In genomic region chr1:115838426-115838804, GRCh38 we compare ENCODE assay signal across 13 cellular contexts. TPM values are rescaled to one million over a fixed set of nuclear protein-coding genes. Genes with fewer than 3 reads are reported as not detected.
DNase-seq lines count a peak whose midpoint lies in the region; ATAC-seq, FAIRE-seq and TF ChIP-seq lines count a peak whose summit lies in the region.
"Had no signal": no experiment of that assay in that cellular context is flagged by ENCODE, and none has a peak within 500 bp of the region (broad histone marks: within the 10 kb centered on the region; RNA-seq: fewer than 3 reads in every experiment).

No MANE protein-coding gene starts in this region.

- peaks cover 0 to 1% (median 0%) of the 10 kb centered on the region in 5 donors for H3K36me3 Mint-ChIP-seq in naive thymus-derived CD4-positive, alpha-beta T cell
- no peaks in the 10 kb centered on the region for H3K36me3 Mint-ChIP-seq in CD4-positive, alpha-beta T cell (ENCODE audit: low read depth)

- H3K27ac ChIP-seq in A673 (ENCODE audit: low read depth, low read length, poor library complexity, severe bottlenecking) (no peak overlapping the region), HUES6 (ENCODE audit: low read depth, low read length) (no peak overlapping the region), endothelial cell of umbilical vein (ENCODE audit: insufficient read depth, low read depth, low read length) (no peak overlapping the region), transverse colon (no peak overlapping the region)
- H3K27ac ChIP-seq in naive thymus-derived CD4-positive, alpha-beta T cell (ENCODE audit: low read depth, low read length): no peak overlapping the region
- H3K27ac ChIP-seq in CD4-positive, alpha-beta T cell (ENCODE audit: low read depth, low read length): no peak overlapping the region
- H3K27ac ChIP-seq: prostate gland had no signal

- H3K9me3 ChIP-seq in A673 (ENCODE audit: low read depth, low read length, poor library complexity, severe bottlenecking) (no peaks in the 10 kb centered on the region), HUES6 (ENCODE audit: control insufficient read depth, insufficient read depth, low read depth, low read length) (no peaks in the 10 kb centered on the region), endothelial cell of umbilical vein (replicated peaks; ENCODE audit: control insufficient read depth, insufficient read depth, low read length) (no peaks in the 10 kb centered on the region), transverse colon (no peaks in the 10 kb centered on the region)
- no peaks in the 10 kb centered on the region for H3K9me3 ChIP-seq in naive thymus-derived CD4-positive, alpha-beta T cell (ENCODE audit: control insufficient read depth in 2 of 3, low read length in 3 of 3)
- H3K9me3 ChIP-seq in CD4-positive, alpha-beta T cell (ENCODE audit: control insufficient read depth, low read length): no peaks in the 10 kb centered on the region
- H3K9me3 ChIP-seq: Caco-2, prostate gland had no signal

- H3K4me1 Mint-ChIP-seq in naive thymus-derived CD4-positive, alpha-beta T cell: peaks cover 3 to 13% (median 4%) of the 10 kb centered on the region in 7 donors
- H3K4me1 Mint-ChIP-seq in CD4-positive, alpha-beta T cell (ENCODE audit: low read depth): peaks cover 10% of the 10 kb centered on the region

- intact Hi-C loops in A673 (cut with micrococcal nuclease; ENCODE audit: unreplicated experiment) (no loop called here), endothelial cell of umbilical vein (cut with micrococcal nuclease) (no loop called here), transverse colon (cut with DNase I; ENCODE audit: low total_unique reads) (no loop called here)
- intact Hi-C loops in naive thymus-derived CD4-positive, alpha-beta T cell (cut with micrococcal nuclease): no loop called here
- intact Hi-C loops in CD4-positive, alpha-beta T cell (cut with DNase I, micrococcal nuclease): no loop called here

- peak overlapping the region; percentile 42 for H3K4me2 ChIP-seq in endothelial cell of umbilical vein (ENCODE audit: insufficient read depth, low read length)

- peak overlapping the region; percentile 30 for H3K4me3 ChIP-seq in A673 (ENCODE audit: low read depth, low read length, poor library complexity, severe bottlenecking)
- peak overlapping the region; percentile 73 for H3K4me3 ChIP-seq in HUES6 (ENCODE audit: low read depth, low read length)
- no peak overlapping the region for H3K4me3 ChIP-seq in endothelial cell of umbilical vein (replicated peaks in 1 of 3; ENCODE audit: insufficient read depth in 1 of 3, low read depth in 1 of 3, low read length in 3 of 3)
- H3K4me3 ChIP-seq in naive thymus-derived CD4-positive, alpha-beta T cell (ENCODE audit: low read length): no peak overlapping the region
- H3K4me3 ChIP-seq in transverse colon: peak overlapping the region in 2 of 4 donors; percentile 17 to 41

- TF ChIP-seq POLR2A in endothelial cell of umbilical vein (IDR thresholded peaks at IDR 0.05; ENCODE audit: low read depth, low read length) (no peak), transverse colon (IDR thresholded peaks at IDR 0.05) (no peak)

- TF ChIP-seq CTCF in A673 (conservative IDR thresholded peaks at IDR 0.05; ENCODE audit: low read depth, low read length): no peak
- no peak for TF ChIP-seq CTCF in endothelial cell of umbilical vein (IDR thresholded peaks at IDR 0.05; ENCODE audit: extremely low read depth in 1 of 2, insufficient read depth in 1 of 2, low read depth in 1 of 2, low read length in 2 of 2)
- TF ChIP-seq CTCF in CD4-positive, alpha-beta T cell (IDR thresholded peaks at IDR 0.05): no peak
- TF ChIP-seq CTCF in transverse colon (IDR thresholded peaks at IDR 0.05): no peak

- ATAC-seq in naive thymus-derived CD4-positive, alpha-beta T cell: peak; percentile 14
- ATAC-seq in CD4-positive, alpha-beta T cell (ENCODE audit: poor library complexity): no peak
- no peak for ATAC-seq in HG03108 (IDR thresholded peaks at IDR 0.05; ENCODE audit: unreplicated experiment)
- ATAC-seq: activated CD8-positive, alpha-beta T cell treated with anti-CD3 and anti-CD28 coated beads, Interleukin-2, amount 10 ng/mL, durations not matched to agents 7 days and 5 days had no signal

- H3K36me3 ChIP-seq in A673 (ENCODE audit: insufficient read depth, low read length, poor library complexity, severe bottlenecking) (no peaks in the 10 kb centered on the region), HUES6 (ENCODE audit: control insufficient read depth, insufficient read depth, low read length) (no peaks in the 10 kb centered on the region), endothelial cell of umbilical vein (ENCODE audit: control insufficient read depth in 2 of 2, extremely low read depth in 1 of 2, insufficient read depth in 2 of 2, low read length in 2 of 2) (no peaks in the 10 kb centered on the region), transverse colon (no peaks in the 10 kb centered on the region)
- no peaks in the 10 kb centered on the region for H3K36me3 ChIP-seq in naive thymus-derived CD4-positive, alpha-beta T cell (ENCODE audit: control insufficient read depth in 2 of 3, insufficient read depth in 3 of 3, low read length in 3 of 3)
- H3K36me3 ChIP-seq: prostate gland had no signal

- H3K79me2 ChIP-seq in endothelial cell of umbilical vein (ENCODE audit: control insufficient read depth, insufficient read depth, low read length): no peaks in the 10 kb centered on the region

- H3K4me1 ChIP-seq in A673 (ENCODE audit: insufficient read depth, low read length, poor library complexity, severe bottlenecking) (peaks cover 16% of the 10 kb centered on the region), HUES6 (ENCODE audit: control insufficient read depth, insufficient read depth, low read length) (peaks cover 16% of the 10 kb centered on the region), endothelial cell of umbilical vein (ENCODE audit: control insufficient read depth, extremely low read depth, insufficient read depth, low read length) (peaks cover 6% of the 10 kb centered on the region), transverse colon (peaks cover 21 to 26% (median 23%) of the 10 kb centered on the region in 4 donors)
- no peaks in the 10 kb centered on the region for H3K4me1 ChIP-seq in naive thymus-derived CD4-positive, alpha-beta T cell (ENCODE audit: control insufficient read depth in 2 of 2, insufficient read depth in 2 of 2, low read length in 2 of 2)
- H3K4me1 ChIP-seq: Caco-2 had no signal

- DNase-seq in A673 (ENCODE audit: low spot score): no peak
- DNase-seq in endothelial cell of umbilical vein (ENCODE audit: low read depth, low spot score): no peak
- DNase-seq in naive thymus-derived CD4-positive, alpha-beta T cell: no peak
- DNase-seq in CD4-positive, alpha-beta T cell: no peak
- no peak for DNase-seq in transverse colon
- no peak for DNase-seq in stimulated activated CD4-positive, alpha-beta T cell treated with anti-CD3 and anti-CD28 coated beads, Interleukin-2, amount 100 ng/mL, for 24 hours
- DNase-seq: activated CD8-positive, alpha-beta T cell treated with anti-CD3 and anti-CD28 coated beads, Interleukin-2, amount 10 ng/mL, durations not matched to agents 7 days and 5 days; Caco-2; NCI-H774 had no signal

- POLR2A ChIA-PET in A673 (lab: Charles Lee; ENCODE audit: low non-redundant PET) (no interaction called here), endothelial cell of umbilical vein (lab: Charles Lee) (no interaction called here)
- POLR2A ChIA-PET in naive thymus-derived CD4-positive, alpha-beta T cell (lab: Charles Lee): no interaction called here
- POLR2A ChIA-PET in CD4-positive, alpha-beta T cell (lab: Charles Lee): no interaction called here

- H3K9me1 ChIP-seq in endothelial cell of umbilical vein (replicated peaks; ENCODE audit: control insufficient read depth, extremely low read depth, insufficient read depth, low read length): no peaks in the 10 kb centered on the region

- H4K20me1 ChIP-seq in endothelial cell of umbilical vein (replicated peaks; ENCODE audit: control insufficient read depth, extremely low read depth, insufficient read depth, low read length): no peaks in the 10 kb centered on the region

- in situ Hi-C loops in transverse colon (cut with MboI; ENCODE audit: low pct_ligation_motif_present in 1 of 4, low pct_unique_long_range_greater_than_20kb in 1 of 4, low sequenced_read_pairs in 3 of 4): no loop called here

- H3K9me3 Mint-ChIP-seq in naive thymus-derived CD4-positive, alpha-beta T cell: no peaks in the 10 kb centered on the region
- no peaks in the 10 kb centered on the region for H3K9me3 Mint-ChIP-seq in CD4-positive, alpha-beta T cell

- TF ChIP-seq EP300 in transverse colon (IDR thresholded peaks at IDR 0.05; ENCODE audit: low read depth): no peak

- H3K27me3 Mint-ChIP-seq in naive thymus-derived CD4-positive, alpha-beta T cell: peaks cover 68 to 85% (median 77%) of the 10 kb centered on the region in 5 donors
- H3K27me3 Mint-ChIP-seq in CD4-positive, alpha-beta T cell: peaks cover 83% of the 10 kb centered on the region

- CTCF ChIA-PET in A673 (lab: Charles Lee): no interaction called here
- CTCF ChIA-PET in endothelial cell of umbilical vein (lab: Charles Lee): no interaction called here
- CTCF ChIA-PET in naive thymus-derived CD4-positive, alpha-beta T cell (lab: Charles Lee): no interaction called here
- CTCF ChIA-PET in CD4-positive, alpha-beta T cell (lab: Charles Lee): no interaction called here

- peaks cover 84% of the 10 kb centered on the region for H3K27me3 ChIP-seq in A673 (replicated peaks; ENCODE audit: insufficient read depth, low read depth, low read length, poor library complexity)
- H3K27me3 ChIP-seq in HUES6 (ENCODE audit: control insufficient read depth, insufficient read depth, low read length): peaks cover 41% of the 10 kb centered on the region; the same call in 1 of the 2 replicates
- peaks cover 54 to 89% of the 10 kb centered on the region in 2 experiments for H3K27me3 ChIP-seq in endothelial cell of umbilical vein (ENCODE audit: control insufficient read depth in 2 of 2, insufficient read depth in 2 of 2, low read length in 2 of 2)
- peaks cover 0 to 14% of the 10 kb centered on the region in 2 donors for H3K27me3 ChIP-seq in naive thymus-derived CD4-positive, alpha-beta T cell (ENCODE audit: control insufficient read depth in 2 of 2, insufficient read depth in 2 of 2, low read length in 2 of 2)
- peaks cover 76% of the 10 kb centered on the region for H3K27me3 ChIP-seq in CD4-positive, alpha-beta T cell (ENCODE audit: control insufficient read depth, insufficient read depth, low read length)
- peaks cover 77% of the 10 kb centered on the region for H3K27me3 ChIP-seq in transverse colon

- dilution Hi-C loops in endothelial cell of umbilical vein (cut with MboI; ENCODE audit: extremely low pct_ligation_motif_present, low sequenced_read_pairs): no loop called here

- WGBS in transverse colon (ENCODE audit: low coverage in 1 of 2), 2 donors: 4% methylated on average over 39 of the region's 43 CpGs; no CpG with 5 or more reads in 1 of the 2 donors

- H2AFZ ChIP-seq in endothelial cell of umbilical vein (ENCODE audit: low read depth, low read length): peak overlapping the region; percentile 4

- peak overlapping the region in 2 of 10 donors; percentile 15 to 80 for H3K4me3 Mint-ChIP-seq in naive thymus-derived CD4-positive, alpha-beta T cell
- H3K4me3 Mint-ChIP-seq in CD4-positive, alpha-beta T cell: no peak overlapping the region

- BruUV-seq in A673 (replicated peaks; lab: Mats Ljungman, UMichigan) (no TSS peak), endothelial cell of umbilical vein (replicated peaks; lab: Mats Ljungman, UMichigan) (no TSS peak)

- FAIRE-seq in endothelial cell of umbilical vein (lab: Jason Lieb, UNC): no peak

- no peak overlapping the region for H3K27ac Mint-ChIP-seq in naive thymus-derived CD4-positive, alpha-beta T cell
- H3K27ac Mint-ChIP-seq in CD4-positive, alpha-beta T cell: no peak overlapping the region

- H3K9ac ChIP-seq in HUES6 (ENCODE audit: low read length) (peak overlapping the region; percentile 54), endothelial cell of umbilical vein (replicated peaks; ENCODE audit: extremely low read depth, insufficient read depth, low read length) (no peak overlapping the region)

RNA-seq across cellular contexts. Expression of gene NHLH2, which starts 2.5 kb away (rescaled TPM):
- total RNA-seq in A673 (2021) (not detected in 2 replicates), endothelial cell of umbilical vein (not detected in 2 replicates), transverse colon (not detected)
- not detected in 2 replicates for polyA plus RNA-seq in endothelial cell of umbilical vein
- polyA plus RNA-seq in endothelial cell of umbilical vein (2011; cell fraction: cytosol; rRNA removed): not detected in 2 replicates
- polyA plus RNA-seq in endothelial cell of umbilical vein (2011; cell fraction: nucleus; rRNA removed): 0.07 and 0.08 TPM in 2 replicates
- polyA plus RNA-seq in endothelial cell of umbilical vein (2012): not detected in 2 replicates
- not detected in 2 replicates for polyA minus RNA-seq in endothelial cell of umbilical vein
- polyA minus RNA-seq in endothelial cell of umbilical vein (2011; cell fraction: cytosol; rRNA and poly(A)+ RNA removed): not detected
- polyA minus RNA-seq in endothelial cell of umbilical vein (2011; cell fraction: nucleus; rRNA and poly(A)+ RNA removed): not detected in 2 replicates
- total RNA-seq in naive thymus-derived CD4-positive, alpha-beta T cell: not detected
- not detected for polyA plus RNA-seq in naive thymus-derived CD4-positive, alpha-beta T cell
- total RNA-seq in CD4-positive, alpha-beta T cell: not detected
- total RNA-seq: activated CD8-positive, alpha-beta T cell treated with anti-CD3 and anti-CD28 coated beads, Interleukin-2, amount 10 ng/mL, durations not matched to agents 7 days and 5 days; Caco-2; subcutaneous adipose tissue had no signal

Comparison
In these comparisons a context has a peak if more than half of its experiments do, and no peak if none do; other contexts are left out.
1. H3K4me3 ChIP-seq: peak in A673 (single experiment) and HUES6 (single experiment); none in endothelial cell of umbilical vein (0 of 3) and naive thymus-derived CD4-positive, alpha-beta T cell (single experiment).